ENCODE assay signal across 8 cellular contexts in genomic region chr7:145347271-145347670, GRCh38.
"Had no signal": no experiment of that assay in that cellular context is flagged by ENCODE, and none has a peak within 500 bp of the region (broad histone marks: within the 10 kb centered on the region; RNA-seq: fewer than 3 reads in every experiment).

No MANE protein-coding gene starts in this region.

- ATAC-seq: GM12878 had no signal

- FAIRE-seq: G401.6, GM12878, GM12891, GM12892, GM18507, GM19239 had no signal

- H3K4me3 ChIP-seq: GM12878 had no signal

- DNase-seq: GDM1, GF-D8 had no signal
